27 cellular contexts compared by ENCODE assay signal in genomic region chr12:32331133-32331532, GRCh38.
A peak's percentile ranks its signal among the peaks of the same experiment; 100 is the strongest.
DNase-seq lines count a peak whose midpoint lies in the region; ATAC-seq and TF ChIP-seq lines count a peak whose summit lies in the region.
"Had no signal": no experiment of that assay in that cellular context is flagged by ENCODE, and none has a peak within 500 bp of the region (broad histone marks: within the 10 kb centered on the region; RNA-seq: fewer than 3 reads in every experiment).

No MANE protein-coding gene starts in this region.

- H2BK12ac ChIP-seq in neuronal stem cell (ENCODE audit: low read length): no peak overlapping the region

- H3K4me3 ChIP-seq in adipocyte (ENCODE audit: low read length): no peak overlapping the region
- H3K4me3 ChIP-seq in fibroblast of villous mesenchyme (ENCODE audit: low read depth, low read length): no peak overlapping the region
- H3K4me3 ChIP-seq in upper lobe of right lung: no peak overlapping the region
- H3K4me3 ChIP-seq in neuronal stem cell (ENCODE audit: low read length in 2 of 2): no peak overlapping the region
- H3K4me3 ChIP-seq: esophagus muscularis mucosa, GM23248, heart right ventricle, PC-9, SK-N-MC had no signal

- no peak overlapping the region for H3K4me3 Mint-ChIP-seq in HFFc6
- H3K4me3 Mint-ChIP-seq: activated naive CD8-positive, alpha-beta T cell; activated T-cell treated with anti-CD3 and anti-CD28 coated beads, Interleukin-2, amount 50 U/mL, for 72 hours; natural killer cell treated with Interleukin-12 subunit alpha and Interleukin-12 subunit beta and Interleukin-15 and Interleukin-18, amount 100 ng/mL, for 72 hours had no signal

- no peak overlapping the region for H3K4me2 ChIP-seq in neuronal stem cell (ENCODE audit: insufficient read depth, low read length, poor library complexity, severe bottlenecking)
- H3K4me2 ChIP-seq: PC-9 had no signal

- ATAC-seq in upper lobe of right lung (peak; percentile 59), GM18502 (IDR thresholded peaks at IDR 0.05; ENCODE audit: poor library complexity, unreplicated experiment) (no peak)
- ATAC-seq: activated T-cell treated with anti-CD3 and anti-CD28 coated beads, Interleukin-2, amount 50 U/mL, for 72 hours; heart right ventricle; natural killer cell treated with Interleukin-12 subunit alpha and Interleukin-12 subunit beta and Interleukin-15 and Interleukin-18, amount 100 ng/mL, for 72 hours had no signal

- H3K4me1 Mint-ChIP-seq in HFFc6 (ENCODE audit: low read depth): peaks cover 8% of the 10 kb centered on the region

- no peak overlapping the region for H2BK5ac ChIP-seq in neuronal stem cell (ENCODE audit: low read length)

- peaks cover 9% of the 10 kb centered on the region for H3K36me3 ChIP-seq in adipocyte (ENCODE audit: control insufficient read depth, insufficient read depth, low read length, severe bottlenecking)
- no peaks in the 10 kb centered on the region for H3K36me3 ChIP-seq in upper lobe of right lung
- H3K36me3 ChIP-seq in neuronal stem cell (replicated peaks in 1 of 2; ENCODE audit: control insufficient read depth in 2 of 2, insufficient read depth in 2 of 2, low read length in 2 of 2): peaks cover 2 to 21% of the 10 kb centered on the region in 2 donors

- no peak overlapping the region for H2BK15ac ChIP-seq in neuronal stem cell (ENCODE audit: low read length)

- intact Hi-C loops in upper lobe of right lung (cut with DNase I): no loop called here

- H3K36me3 Mint-ChIP-seq in HFFc6 (ENCODE audit: low read depth): peaks cover 20% of the 10 kb centered on the region
- H3K36me3 Mint-ChIP-seq: natural killer cell treated with Interleukin-12 subunit alpha and Interleukin-12 subunit beta and Interleukin-15 and Interleukin-18, amount 100 ng/mL, for 72 hours had no signal

- H3K4ac ChIP-seq in neuronal stem cell (ENCODE audit: low read length): no peak overlapping the region

- H3K27me3 Mint-ChIP-seq in HFFc6 (ENCODE audit: insufficient read depth): no peaks in the 10 kb centered on the region
- H3K27me3 Mint-ChIP-seq: activated naive CD8-positive, alpha-beta T cell; natural killer cell treated with Interleukin-12 subunit alpha and Interleukin-12 subunit beta and Interleukin-15 and Interleukin-18, amount 100 ng/mL, for 72 hours had no signal

- H3K27ac Mint-ChIP-seq in HFFc6: no peak overlapping the region; the same call in 1 of the 2 replicates
- H3K27ac Mint-ChIP-seq: activated naive CD8-positive, alpha-beta T cell; activated T-cell treated with anti-CD3 and anti-CD28 coated beads, Interleukin-2, amount 50 U/mL, for 72 hours; natural killer cell treated with Interleukin-12 subunit alpha and Interleukin-12 subunit beta and Interleukin-15 and Interleukin-18, amount 100 ng/mL, for 72 hours had no signal

- DNase-seq in HFFc6 (peak; percentile 3), adipocyte (ENCODE audit: low read depth) (peak; percentile 38), fibroblast of villous mesenchyme (ENCODE audit: low read depth) (peak; percentile 72), upper lobe of right lung (no peak), neuronal stem cell (ENCODE audit: low spot score) (no peak), NCI-H1092 treated with DMSO at 0.1 percent for 48 hours (lab: John Stamatoyannopoulos, UW) (no peak)
- DNase-seq: activated T-cell treated with anti-CD3 and anti-CD28 coated beads, Interleukin-2, amount 50 U/mL, for 72 hours; brain microvascular endothelial cell; C1 segment of cervical spinal cord; DMS153; GM23248; heart right ventricle; islet precursor cell; KBM-7; NCI-H1092; NCI-H748 treated with DMSO at 0.1 percent for 48 hours; PC-9; posterior cingulate gyrus; small intestine; stimulated activated CD4-positive, alpha-beta T cell treated with anti-CD3 and anti-CD28 coated beads, Interleukin-4, amount 100 ng/mL, for 1 hour; substantia nigra; T-helper 9 cell had no signal

- no peak overlapping the region for H4K91ac ChIP-seq in neuronal stem cell (ENCODE audit: low read depth, low read length, poor library complexity)

- no peak overlapping the region for H2BK120ac ChIP-seq in neuronal stem cell (ENCODE audit: low read depth, low read length)

- no peak overlapping the region for H2AK5ac ChIP-seq in neuronal stem cell (ENCODE audit: low read depth, low read length)

- H3K4me1 ChIP-seq in adipocyte (ENCODE audit: control insufficient read depth, insufficient read depth, low read length) (peaks cover 2% of the 10 kb centered on the region), upper lobe of right lung (peaks cover 5% of the 10 kb centered on the region), neuronal stem cell (ENCODE audit: control insufficient read depth in 2 of 2, insufficient read depth in 1 of 2, low read depth in 1 of 2, low read length in 2 of 2) (peaks cover 0 to 5% of the 10 kb centered on the region in 2 donors)
- H3K4me1 ChIP-seq: esophagus muscularis mucosa had no signal

- H3K9me3 Mint-ChIP-seq in HFFc6: no peaks in the 10 kb centered on the region
- H3K9me3 Mint-ChIP-seq: activated T-cell treated with anti-CD3 and anti-CD28 coated beads, Interleukin-2, amount 50 U/mL, for 72 hours; natural killer cell treated with Interleukin-12 subunit alpha and Interleukin-12 subunit beta and Interleukin-15 and Interleukin-18, amount 100 ng/mL, for 72 hours had no signal

- H3K27ac ChIP-seq in upper lobe of right lung (peak overlapping the region; percentile 26), neuronal stem cell (replicated peaks; ENCODE audit: low read length) (no peak overlapping the region)
- H3K27ac ChIP-seq: brain microvascular endothelial cell, esophagus muscularis mucosa, GM23248, heart right ventricle, PC-9, SK-N-MC had no signal

- TF ChIP-seq CTCF in HFFc6 (IDR thresholded peaks at IDR 0.05) (no peak), fibroblast of villous mesenchyme (IDR thresholded peaks at IDR 0.05; ENCODE audit: insufficient read depth, low read depth, low read length) (no peak), upper lobe of right lung (IDR thresholded peaks at IDR 0.05) (no peak)

- no peak overlapping the region for H2AFZ ChIP-seq in neuronal stem cell (ENCODE audit: low read length)
- H2AFZ ChIP-seq: GM23248, PC-9 had no signal

- no peak overlapping the region for H3K14ac ChIP-seq in neuronal stem cell (ENCODE audit: low read length)

- H3K9me3 ChIP-seq in adipocyte (ENCODE audit: control insufficient read depth, low read length) (no peaks in the 10 kb centered on the region), upper lobe of right lung (no peaks in the 10 kb centered on the region), neuronal stem cell (replicated peaks in 1 of 2; ENCODE audit: control insufficient read depth in 2 of 2, insufficient read depth in 1 of 2, low read depth in 1 of 2, low read length in 2 of 2) (no peaks in the 10 kb centered on the region)
- H3K9me3 ChIP-seq: esophagus muscularis mucosa, heart right ventricle had no signal

- H3K79me1 ChIP-seq in neuronal stem cell (ENCODE audit: low read depth, low read length): no peaks in the 10 kb centered on the region

- H4K8ac ChIP-seq in neuronal stem cell (ENCODE audit: low read depth, low read length): no peak overlapping the region

- no peaks in the 10 kb centered on the region for H3K27me3 ChIP-seq in adipocyte (replicated peaks; ENCODE audit: control insufficient read depth, insufficient read depth, low read length)
- H3K27me3 ChIP-seq in upper lobe of right lung: no peaks in the 10 kb centered on the region
- H3K27me3 ChIP-seq in neuronal stem cell (ENCODE audit: control insufficient read depth in 3 of 3, insufficient read depth in 3 of 3, low read depth in 1 of 3, low read length in 3 of 3): no peaks in the 10 kb centered on the region
- H3K27me3 ChIP-seq: brain microvascular endothelial cell, esophagus muscularis mucosa, heart right ventricle had no signal

- no peak overlapping the region for H3K23ac ChIP-seq in neuronal stem cell (ENCODE audit: low read depth, low read length, poor library complexity)

- H3K9ac ChIP-seq in adipocyte (ENCODE audit: low read length) (no peak overlapping the region), neuronal stem cell (ENCODE audit: low read depth, low read length, poor library complexity) (no peak overlapping the region)
- H3K9ac ChIP-seq: GM23248 had no signal

- no peak overlapping the region for H3K18ac ChIP-seq in neuronal stem cell (ENCODE audit: low read length)

- no CpG with 5 or more reads among the region's 2 CpGs for WGBS in neuronal stem cell (ENCODE audit: extremely low coverage in 2 of 2, insufficient read length in 2 of 2, insufficient replicate concordance in 1 of 2), 2 donors

Comparison
In these comparisons a context has a peak if more than half of its experiments do, and no peak if none do; other contexts are left out.
1. DNase-seq: peak in HFFc6 (single experiment), adipocyte (single experiment) and fibroblast of villous mesenchyme (single experiment); none in upper lobe of right lung (single experiment), neuronal stem cell (single experiment) and NCI-H1092 treated with DMSO at 0.1 percent for 48 hours (single experiment).